In genomic region chr2:215504547-215504946, GRCh38 we compare ENCODE assay signal across 30 cellular contexts.
DNase-seq lines count a peak whose midpoint lies in the region; ATAC-seq and TF ChIP-seq lines count a peak whose summit lies in the region.
"Had no signal": no experiment of that assay in that cellular context is flagged by ENCODE, and none has a peak within 500 bp of the region (broad histone marks: within the 10 kb centered on the region; RNA-seq: fewer than 3 reads in every experiment).

No MANE protein-coding gene starts in this region.

- peaks cover 66% of the 10 kb centered on the region for H3K4me1 Mint-ChIP-seq in HFFc6 (ENCODE audit: low read depth)
- H3K4me1 Mint-ChIP-seq: activated naive CD8-positive, alpha-beta T cell treated with anti-CD3 and anti-CD28 coated beads, Interleukin-2, amount 10 ng/mL, durations not matched to agents 7 days and 5 days; memory B cell; T-helper 17 cell had no signal

- WGBS in hepatocyte (ENCODE audit: low lambda C conversion rate, missing lambda C conversion rate): 78% methylated on average over 2 of the region's 2 CpGs
- 67% methylated on average over 2 of the region's 2 CpGs for WGBS in smooth muscle cell (ENCODE audit: low lambda C conversion rate)

- H3K27ac ChIP-seq in hepatocyte (peak overlapping the region; percentile 72), smooth muscle cell (ENCODE audit: low read depth) (peak overlapping the region; percentile 53)
- H3K27ac ChIP-seq: BLaER1 treated with 17β-estradiol and CSF1 and Interleukin-3, amounts not matched to agents 10 nM and 100 nM; parathyroid adenoma had no signal

- TF ChIP-seq CTCF in HFFc6 (IDR thresholded peaks at IDR 0.05) (no peak), astrocyte of the spinal cord (IDR thresholded peaks at IDR 0.05; ENCODE audit: low read depth, low read length) (no peak), hepatocyte (IDR thresholded peaks at IDR 0.05; ENCODE audit: poor library complexity) (no peak), smooth muscle cell (IDR thresholded peaks at IDR 0.05; ENCODE audit: borderline replicate concordance, insufficient read depth, poor library complexity, severe bottlenecking) (no peak)

- H2AFZ ChIP-seq in hepatocyte: no peak overlapping the region
- no peak overlapping the region for H2AFZ ChIP-seq in smooth muscle cell (ENCODE audit: low read depth)
- H2AFZ ChIP-seq: parathyroid adenoma had no signal

- H3K27me3 ChIP-seq in hepatocyte (no peaks in the 10 kb centered on the region), smooth muscle cell (ENCODE audit: low read depth) (no peaks in the 10 kb centered on the region)
- H3K27me3 ChIP-seq: BLaER1 treated with 17β-estradiol and CSF1 and Interleukin-3, amounts not matched to agents 10 nM and 100 nM; MG63 had no signal

- no peak for ATAC-seq in HG03097 (IDR thresholded peaks at IDR 0.05; ENCODE audit: low FRiP score, unreplicated experiment)
- ATAC-seq: activated CD4-positive, CD25-positive, alpha-beta regulatory T cell treated with anti-CD3 and anti-CD28 coated beads, Interleukin-2, amount 50 U/mL, for 24 hours; Panc1; T-helper 17 cell had no signal

- H3K4me2 ChIP-seq in hepatocyte (peak overlapping the region; percentile 51), smooth muscle cell (peak overlapping the region; percentile 10)
- H3K4me2 ChIP-seq: BLaER1 treated with 17β-estradiol and CSF1 and Interleukin-3, amounts not matched to agents 10 nM and 100 nM had no signal

- no peak overlapping the region for H3K4me3 Mint-ChIP-seq in HFFc6
- H3K4me3 Mint-ChIP-seq: activated naive CD8-positive, alpha-beta T cell treated with anti-CD3 and anti-CD28 coated beads, Interleukin-2, amount 10 ng/mL, durations not matched to agents 7 days and 5 days; brain; memory B cell; neural crest cell; T-helper 17 cell; type B pancreatic cell had no signal

- in situ Hi-C loops in astrocyte of the spinal cord (cut with HindIII; ENCODE audit: low sequenced_read_pairs): no loop called here

- H3K4me3 ChIP-seq in astrocyte of the spinal cord (ENCODE audit: low read depth, low read length) (no peak overlapping the region), hepatocyte (no peak overlapping the region), smooth muscle cell (no peak overlapping the region)
- H3K4me3 ChIP-seq: BLaER1 treated with 17β-estradiol and CSF1 and Interleukin-3, amounts not matched to agents 10 nM and 100 nM; MG63 had no signal

- H3K9ac ChIP-seq in smooth muscle cell (ENCODE audit: low read depth): no peak overlapping the region
- H3K9ac ChIP-seq: BLaER1 treated with 17β-estradiol and CSF1 and Interleukin-3, amounts not matched to agents 10 nM and 100 nM; parathyroid adenoma had no signal

- 0 out of 2 replicates have a peak overlapping the region, but pooled peaks have one; percentile 0 for H3K27ac Mint-ChIP-seq in HFFc6
- H3K27ac Mint-ChIP-seq: activated naive CD8-positive, alpha-beta T cell treated with anti-CD3 and anti-CD28 coated beads, Interleukin-2, amount 10 ng/mL, durations not matched to agents 7 days and 5 days; brain; memory B cell; T-helper 17 cell; type B pancreatic cell had no signal

- no peaks in the 10 kb centered on the region for H3K9me3 Mint-ChIP-seq in HFFc6
- H3K9me3 Mint-ChIP-seq: activated naive CD8-positive, alpha-beta T cell treated with anti-CD3 and anti-CD28 coated beads, Interleukin-2, amount 10 ng/mL, durations not matched to agents 7 days and 5 days; brain; memory B cell; neural crest cell; type B pancreatic cell had no signal

- H3K4me1 ChIP-seq in hepatocyte (ENCODE audit: insufficient read depth) (peaks cover 23% of the 10 kb centered on the region), smooth muscle cell (ENCODE audit: low read depth) (peaks cover 7% of the 10 kb centered on the region)
- H3K4me1 ChIP-seq: parathyroid adenoma had no signal

- H3K9me3 ChIP-seq in hepatocyte (ENCODE audit: low read depth) (no peaks in the 10 kb centered on the region), smooth muscle cell (replicated peaks; ENCODE audit: low read depth) (no peaks in the 10 kb centered on the region)
- H3K9me3 ChIP-seq: BLaER1 treated with 17β-estradiol and CSF1 and Interleukin-3, amounts not matched to agents 10 nM and 100 nM; MG63 had no signal

- no peaks in the 10 kb centered on the region; the same call in 1 of the 2 replicates for H3K27me3 Mint-ChIP-seq in HFFc6 (ENCODE audit: insufficient read depth)
- H3K27me3 Mint-ChIP-seq: type B pancreatic cell had no signal

- no peaks in the 10 kb centered on the region for H3K36me3 Mint-ChIP-seq in HFFc6 (ENCODE audit: low read depth)
- H3K36me3 Mint-ChIP-seq: activated naive CD8-positive, alpha-beta T cell treated with anti-CD3 and anti-CD28 coated beads, Interleukin-2, amount 10 ng/mL, durations not matched to agents 7 days and 5 days; brain; memory B cell; type B pancreatic cell had no signal

- H3K9me2 ChIP-seq in hepatocyte (replicated peaks; ENCODE audit: insufficient read depth): no peaks in the 10 kb centered on the region

- H3K36me3 ChIP-seq in hepatocyte (replicated peaks; ENCODE audit: insufficient read depth, low read depth) (no peaks in the 10 kb centered on the region), smooth muscle cell (ENCODE audit: low read depth) (no peaks in the 10 kb centered on the region)
- H3K36me3 ChIP-seq: BLaER1 treated with 17β-estradiol and CSF1 and Interleukin-3, amounts not matched to agents 10 nM and 100 nM; MG63 had no signal

- peaks cover 19% of the 10 kb centered on the region for H3F3A ChIP-seq in smooth muscle cell (ENCODE audit: low read depth)

- DNase-seq in HFFc6 (no peak), astrocyte of the spinal cord (ENCODE audit: low read depth, low spot score) (peak; percentile 32), hepatocyte (ENCODE audit: low spot score) (no peak), smooth muscle cell (lab: John Stamatoyannopoulos, UW; ENCODE audit: unreplicated experiment) (no peak), NCI-H2029 treated with DMSO at 0.1 percent for 48 hours (lab: John Stamatoyannopoulos, UW) (no peak), HPDE6-E6E7 (ENCODE audit: extremely low spot score) (no peak)
- DNase-seq: activated CD4-positive, alpha-beta T cell treated with anti-CD3 and anti-CD28 coated beads, Interleukin-2, amount 50 U/mL, for 48 hours; activated gamma-delta T cell treated with Interleukin-2 at 50 U/mL for 16 hours; activated naive CD8-positive, alpha-beta T cell treated with anti-CD3 and anti-CD28 coated beads, Interleukin-2, amount 10 ng/mL, durations not matched to agents 7 days and 5 days; activated T-cell treated with anti-CD3 and anti-CD28 coated beads, Interleukin-2, amount 50 U/mL, for 48 hours; cerebellar nuclear complex; DND-41; KG1; MG63; NCI-H1105; NCI-H1930; NCI-H524 treated with DMSO at 0.1 percent for 48 hours; right cardiac atrium; SHP77; stimulated activated CD4-positive, alpha-beta T cell treated with anti-CD3 and anti-CD28 coated beads, Interleukin-4, amount 100 ng/mL, for 1 hour; T-helper 17 cell had no signal

- H3K79me2 ChIP-seq in hepatocyte (no peaks in the 10 kb centered on the region), smooth muscle cell (ENCODE audit: low read depth) (no peaks in the 10 kb centered on the region)
- H3K79me2 ChIP-seq: parathyroid adenoma had no signal

- no peaks in the 10 kb centered on the region for H4K20me1 ChIP-seq in hepatocyte (ENCODE audit: insufficient read depth, poor library complexity, severe bottlenecking)
- no peaks in the 10 kb centered on the region for H4K20me1 ChIP-seq in smooth muscle cell (ENCODE audit: low read depth)
- H4K20me1 ChIP-seq: BLaER1 treated with 17β-estradiol and CSF1 and Interleukin-3, amounts not matched to agents 10 nM and 100 nM had no signal
